1 cellular context compared by ENCODE assay signal in the genomic region with DNA sequence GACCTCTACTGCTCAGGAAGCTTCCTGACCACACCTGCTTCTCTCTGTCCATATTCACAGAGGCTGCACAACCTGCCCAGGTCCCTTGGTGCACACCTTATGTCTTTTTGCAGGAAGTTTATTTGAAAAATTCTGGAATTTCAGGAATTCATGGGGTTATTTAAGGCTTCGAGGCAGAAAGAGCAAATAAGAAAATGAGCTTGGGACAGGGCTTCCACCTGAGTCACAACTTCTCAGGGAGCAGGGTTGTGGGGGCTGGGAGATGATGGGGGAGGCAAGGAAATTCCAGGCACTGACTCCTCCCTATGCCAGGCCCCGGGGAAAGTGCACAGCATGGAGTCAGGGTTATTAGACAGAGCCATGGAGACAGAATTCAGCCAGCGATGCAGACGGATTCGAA.
TF ChIP-seq lines count a peak whose summit lies in the region.

No MANE protein-coding gene starts in this region.

TF ChIP-seq in H1, 55 proteins besides CTCF, POLR2A, EP300 and RAD21:
- TF ChIP-seq CREB1 (IDR thresholded peaks at IDR 0.05) (no peak), SP4 (IDR thresholded peaks at IDR 0.05; ENCODE audit: low read length) (no peak), YY1 (IDR thresholded peaks at IDR 0.05; ENCODE audit: low read depth, low read length) (no peak), PHF8 (conservative IDR thresholded peaks at IDR 0.05; ENCODE audit: low read depth, low read length) (no peak), ZNF274 (IDR thresholded peaks at IDR 0.05; ENCODE audit: borderline replicate concordance, extremely low read depth, low read length) (no peak), GABPA (IDR thresholded peaks at IDR 0.05; ENCODE audit: borderline replicate concordance, insufficient read depth, low read length) (no peak), POLR2AphosphoS5 (IDR thresholded peaks at IDR 0.05; ENCODE audit: low read depth, low read length) (no peak), TBP (IDR thresholded peaks at IDR 0.05; ENCODE audit: low read depth, low read length) (no peak), KDM1A (IDR thresholded peaks at IDR 0.05; ENCODE audit: borderline replicate concordance, low read length) (no peak), CHD2 (IDR thresholded peaks at IDR 0.05; ENCODE audit: low read length) (no peak), SP1 (IDR thresholded peaks at IDR 0.05; ENCODE audit: low read depth, low read length) (no peak), CBX5 (IDR thresholded peaks at IDR 0.05; ENCODE audit: low read depth, low read length) (no peak), KDM5A (IDR thresholded peaks at IDR 0.05; ENCODE audit: low read length) (no peak), NRF1 (IDR thresholded peaks at IDR 0.05; ENCODE audit: low read depth, low read length) (no peak), SUZ12 (IDR thresholded peaks at IDR 0.05; ENCODE audit: low read length) (no peak)
- TF ChIP-seq, protein P1, sequence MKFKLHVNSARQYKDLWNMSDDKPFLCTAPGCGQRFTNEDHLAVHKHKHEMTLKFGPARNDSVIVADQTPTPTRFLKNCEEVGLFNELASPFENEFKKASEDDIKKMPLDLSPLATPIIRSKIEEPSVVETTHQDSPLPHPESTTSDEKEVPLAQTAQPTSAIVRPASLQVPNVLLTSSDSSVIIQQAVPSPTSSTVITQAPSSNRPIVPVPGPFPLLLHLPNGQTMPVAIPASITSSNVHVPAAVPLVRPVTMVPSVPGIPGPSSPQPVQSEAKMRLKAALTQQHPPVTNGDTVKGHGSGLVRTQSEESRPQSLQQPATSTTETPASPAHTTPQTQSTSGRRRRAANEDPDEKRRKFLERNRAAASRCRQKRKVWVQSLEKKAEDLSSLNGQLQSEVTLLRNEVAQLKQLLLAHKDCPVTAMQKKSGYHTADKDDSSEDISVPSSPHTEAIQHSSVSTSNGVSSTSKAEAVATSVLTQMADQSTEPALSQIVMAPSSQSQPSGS (IDR thresholded peaks at IDR 0.05; ENCODE audit: low read length): no peak
- TF ChIP-seq, protein P2, sequence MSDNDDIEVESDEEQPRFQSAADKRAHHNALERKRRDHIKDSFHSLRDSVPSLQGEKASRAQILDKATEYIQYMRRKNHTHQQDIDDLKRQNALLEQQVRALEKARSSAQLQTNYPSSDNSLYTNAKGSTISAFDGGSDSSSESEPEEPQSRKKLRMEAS (IDR thresholded peaks at IDR 0.05): no peak
- TF ChIP-seq, protein P3, sequence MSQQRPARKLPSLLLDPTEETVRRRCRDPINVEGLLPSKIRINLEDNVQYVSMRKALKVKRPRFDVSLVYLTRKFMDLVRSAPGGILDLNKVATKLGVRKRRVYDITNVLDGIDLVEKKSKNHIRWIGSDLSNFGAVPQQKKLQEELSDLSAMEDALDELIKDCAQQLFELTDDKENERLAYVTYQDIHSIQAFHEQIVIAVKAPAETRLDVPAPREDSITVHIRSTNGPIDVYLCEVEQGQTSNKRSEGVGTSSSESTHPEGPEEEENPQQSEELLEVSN (IDR thresholded peaks at IDR 0.05): no peak
- TF ChIP-seq, protein P4, sequence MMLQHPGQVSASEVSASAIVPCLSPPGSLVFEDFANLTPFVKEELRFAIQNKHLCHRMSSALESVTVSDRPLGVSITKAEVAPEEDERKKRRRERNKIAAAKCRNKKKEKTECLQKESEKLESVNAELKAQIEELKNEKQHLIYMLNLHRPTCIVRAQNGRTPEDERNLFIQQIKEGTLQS (IDR thresholded peaks at IDR 0.05; ENCODE audit: insufficient read depth, low read depth, low read length): no peak
- TF ChIP-seq, protein P5, sequence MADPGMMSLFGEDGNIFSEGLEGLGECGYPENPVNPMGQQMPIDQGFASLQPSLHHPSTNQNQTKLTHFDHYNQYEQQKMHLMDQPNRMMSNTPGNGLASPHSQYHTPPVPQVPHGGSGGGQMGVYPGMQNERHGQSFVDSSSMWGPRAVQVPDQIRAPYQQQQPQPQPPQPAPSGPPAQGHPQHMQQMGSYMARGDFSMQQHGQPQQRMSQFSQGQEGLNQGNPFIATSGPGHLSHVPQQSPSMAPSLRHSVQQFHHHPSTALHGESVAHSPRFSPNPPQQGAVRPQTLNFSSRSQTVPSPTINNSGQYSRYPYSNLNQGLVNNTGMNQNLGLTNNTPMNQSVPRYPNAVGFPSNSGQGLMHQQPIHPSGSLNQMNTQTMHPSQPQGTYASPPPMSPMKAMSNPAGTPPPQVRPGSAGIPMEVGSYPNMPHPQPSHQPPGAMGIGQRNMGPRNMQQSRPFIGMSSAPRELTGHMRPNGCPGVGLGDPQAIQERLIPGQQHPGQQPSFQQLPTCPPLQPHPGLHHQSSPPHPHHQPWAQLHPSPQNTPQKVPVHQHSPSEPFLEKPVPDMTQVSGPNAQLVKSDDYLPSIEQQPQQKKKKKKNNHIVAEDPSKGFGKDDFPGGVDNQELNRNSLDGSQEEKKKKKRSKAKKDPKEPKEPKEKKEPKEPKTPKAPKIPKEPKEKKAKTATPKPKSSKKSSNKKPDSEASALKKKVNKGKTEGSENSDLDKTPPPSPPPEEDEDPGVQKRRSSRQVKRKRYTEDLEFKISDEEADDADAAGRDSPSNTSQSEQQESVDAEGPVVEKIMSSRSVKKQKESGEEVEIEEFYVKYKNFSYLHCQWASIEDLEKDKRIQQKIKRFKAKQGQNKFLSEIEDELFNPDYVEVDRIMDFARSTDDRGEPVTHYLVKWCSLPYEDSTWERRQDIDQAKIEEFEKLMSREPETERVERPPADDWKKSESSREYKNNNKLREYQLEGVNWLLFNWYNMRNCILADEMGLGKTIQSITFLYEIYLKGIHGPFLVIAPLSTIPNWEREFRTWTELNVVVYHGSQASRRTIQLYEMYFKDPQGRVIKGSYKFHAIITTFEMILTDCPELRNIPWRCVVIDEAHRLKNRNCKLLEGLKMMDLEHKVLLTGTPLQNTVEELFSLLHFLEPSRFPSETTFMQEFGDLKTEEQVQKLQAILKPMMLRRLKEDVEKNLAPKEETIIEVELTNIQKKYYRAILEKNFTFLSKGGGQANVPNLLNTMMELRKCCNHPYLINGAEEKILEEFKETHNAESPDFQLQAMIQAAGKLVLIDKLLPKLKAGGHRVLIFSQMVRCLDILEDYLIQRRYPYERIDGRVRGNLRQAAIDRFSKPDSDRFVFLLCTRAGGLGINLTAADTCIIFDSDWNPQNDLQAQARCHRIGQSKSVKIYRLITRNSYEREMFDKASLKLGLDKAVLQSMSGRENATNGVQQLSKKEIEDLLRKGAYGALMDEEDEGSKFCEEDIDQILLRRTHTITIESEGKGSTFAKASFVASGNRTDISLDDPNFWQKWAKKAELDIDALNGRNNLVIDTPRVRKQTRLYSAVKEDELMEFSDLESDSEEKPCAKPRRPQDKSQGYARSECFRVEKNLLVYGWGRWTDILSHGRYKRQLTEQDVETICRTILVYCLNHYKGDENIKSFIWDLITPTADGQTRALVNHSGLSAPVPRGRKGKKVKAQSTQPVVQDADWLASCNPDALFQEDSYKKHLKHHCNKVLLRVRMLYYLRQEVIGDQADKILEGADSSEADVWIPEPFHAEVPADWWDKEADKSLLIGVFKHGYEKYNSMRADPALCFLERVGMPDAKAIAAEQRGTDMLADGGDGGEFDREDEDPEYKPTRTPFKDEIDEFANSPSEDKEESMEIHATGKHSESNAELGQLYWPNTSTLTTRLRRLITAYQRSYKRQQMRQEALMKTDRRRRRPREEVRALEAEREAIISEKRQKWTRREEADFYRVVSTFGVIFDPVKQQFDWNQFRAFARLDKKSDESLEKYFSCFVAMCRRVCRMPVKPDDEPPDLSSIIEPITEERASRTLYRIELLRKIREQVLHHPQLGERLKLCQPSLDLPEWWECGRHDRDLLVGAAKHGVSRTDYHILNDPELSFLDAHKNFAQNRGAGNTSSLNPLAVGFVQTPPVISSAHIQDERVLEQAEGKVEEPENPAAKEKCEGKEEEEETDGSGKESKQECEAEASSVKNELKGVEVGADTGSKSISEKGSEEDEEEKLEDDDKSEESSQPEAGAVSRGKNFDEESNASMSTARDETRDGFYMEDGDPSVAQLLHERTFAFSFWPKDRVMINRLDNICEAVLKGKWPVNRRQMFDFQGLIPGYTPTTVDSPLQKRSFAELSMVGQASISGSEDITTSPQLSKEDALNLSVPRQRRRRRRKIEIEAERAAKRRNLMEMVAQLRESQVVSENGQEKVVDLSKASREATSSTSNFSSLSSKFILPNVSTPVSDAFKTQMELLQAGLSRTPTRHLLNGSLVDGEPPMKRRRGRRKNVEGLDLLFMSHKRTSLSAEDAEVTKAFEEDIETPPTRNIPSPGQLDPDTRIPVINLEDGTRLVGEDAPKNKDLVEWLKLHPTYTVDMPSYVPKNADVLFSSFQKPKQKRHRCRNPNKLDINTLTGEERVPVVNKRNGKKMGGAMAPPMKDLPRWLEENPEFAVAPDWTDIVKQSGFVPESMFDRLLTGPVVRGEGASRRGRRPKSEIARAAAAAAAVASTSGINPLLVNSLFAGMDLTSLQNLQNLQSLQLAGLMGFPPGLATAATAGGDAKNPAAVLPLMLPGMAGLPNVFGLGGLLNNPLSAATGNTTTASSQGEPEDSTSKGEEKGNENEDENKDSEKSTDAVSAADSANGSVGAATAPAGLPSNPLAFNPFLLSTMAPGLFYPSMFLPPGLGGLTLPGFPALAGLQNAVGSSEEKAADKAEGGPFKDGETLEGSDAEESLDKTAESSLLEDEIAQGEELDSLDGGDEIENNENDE (IDR thresholded peaks at IDR 0.05; ENCODE audit: insufficient replicate concordance, low read length): no peak
TF ChIP-seq in H1: peak in this region for 0.
